ENCODE assay signal across 1 cellular context in genomic region chr10:30437039-30437781, GRCh38.
TF ChIP-seq lines count a peak whose summit lies in the region.

No MANE protein-coding gene starts in this region.

TF ChIP-seq in K562, 482 proteins besides CTCF, POLR2A, EP300 and RAD21 (continued from another document and continues in another):
- TF ChIP-seq ZNF609 (CRISPR knock-in tag; IDR thresholded peaks at IDR 0.05; ENCODE audit: borderline replicate concordance): no peak
- no peak for TF ChIP-seq TGIF2 (CRISPR knock-in tag; IDR thresholded peaks at IDR 0.05)
- TF ChIP-seq CHD7 (IDR thresholded peaks at IDR 0.05; ENCODE audit: low read depth, low read length): no peak
- TF ChIP-seq USF2 (CRISPR knock-in tag; IDR thresholded peaks at IDR 0.05): no peak
- 0 out of 2 replicates have a peak, but pooled peaks have one; percentile 26 for TF ChIP-seq BMI1 (IDR thresholded peaks at IDR 0.05; ENCODE audit: low read length)
- TF ChIP-seq TCF7 (IDR thresholded peaks at IDR 0.05; ENCODE audit: borderline replicate concordance): no peak; the same call in 1 of the 2 replicates
- no peak for TF ChIP-seq ZNF436 (CRISPR knock-in tag; IDR thresholded peaks at IDR 0.05)
- no peak for TF ChIP-seq HNRNPUL1 (IDR thresholded peaks at IDR 0.05; ENCODE audit: low read length)
- TF ChIP-seq MAFF (IDR thresholded peaks at IDR 0.05; ENCODE audit: low read length): peak; percentile 97
- no peak for TF ChIP-seq ZNF449 (CRISPR knock-in tag; IDR thresholded peaks at IDR 0.05)
- no peak for TF ChIP-seq SAFB2 (IDR thresholded peaks at IDR 0.05; ENCODE audit: borderline replicate concordance, low read depth, low read length, severe bottlenecking)
- TF ChIP-seq ZBTB7A (IDR thresholded peaks at IDR 0.05; ENCODE audit: borderline replicate concordance, control insufficient read depth, low read depth, low read length): peak; percentile 66; the same call in 1 of the 2 replicates
- TF ChIP-seq U2AF1 (optimal IDR thresholded peaks at IDR 0.05; ENCODE audit: low read depth, low read length): no peak
- TF ChIP-seq POLR2B (IDR thresholded peaks at IDR 0.05; ENCODE audit: low read depth, partially characterized antibody): no peak
- 0 out of 2 replicates have a peak, but pooled peaks have one; percentile 53 for TF ChIP-seq ILF3 (IDR thresholded peaks at IDR 0.05; ENCODE audit: borderline replicate concordance)
- TF ChIP-seq MEF2A (IDR thresholded peaks at IDR 0.05; ENCODE audit: control insufficient read depth, low read depth, low read length): no peak
- no peak for TF ChIP-seq STAG1 (CRISPR knock-in tag; IDR thresholded peaks at IDR 0.05; ENCODE audit: borderline replicate concordance)
- TF ChIP-seq NFXL1 (CRISPR knock-in tag; IDR thresholded peaks at IDR 0.05): no peak
- TF ChIP-seq NFE2 (IDR thresholded peaks at IDR 0.05; ENCODE audit: low read depth): peak; percentile 98
- TF ChIP-seq RCOR1 (IDR thresholded peaks at IDR 0.05; ENCODE audit: borderline replicate concordance in 1 of 2, low read depth in 2 of 2, low read length in 2 of 2): peak in 1 of 2 experiments; percentile 96; a peak in 2 of 4 replicates
- no peak for TF ChIP-seq ZBTB12 (CRISPR knock-in tag; IDR thresholded peaks at IDR 0.05)
- TF ChIP-seq RBM17 (IDR thresholded peaks at IDR 0.05; ENCODE audit: borderline replicate concordance, low read depth, low read length): no peak
- no peak for TF ChIP-seq KDM2B (CRISPR knock-in tag; IDR thresholded peaks at IDR 0.05)
- TF ChIP-seq NR2F6 (CRISPR knock-in tag; IDR thresholded peaks at IDR 0.05): no peak
- peak; percentile 74 for TF ChIP-seq SMAD4 (CRISPR knock-in tag; conservative IDR thresholded peaks at IDR 0.05)
- TF ChIP-seq SAFB (IDR thresholded peaks at IDR 0.05; ENCODE audit: borderline replicate concordance, low read depth, low read length): no peak
- TF ChIP-seq NEUROD1 (IDR thresholded peaks at IDR 0.05; ENCODE audit: borderline replicate concordance, low read depth, low read length, partially characterized antibody): peak; percentile 88
- TF ChIP-seq KAT8 (IDR thresholded peaks at IDR 0.05; ENCODE audit: low read depth): no peak
- peak; percentile 96 for TF ChIP-seq RNF2 (IDR thresholded peaks at IDR 0.05)
- TF ChIP-seq BRCA1 (IDR thresholded peaks at IDR 0.05): no peak
- no peak for TF ChIP-seq BRCA1 (CRISPR knock-in tag; IDR thresholded peaks at IDR 0.05)
- TF ChIP-seq ZFP36 (IDR thresholded peaks at IDR 0.05; ENCODE audit: low read depth, low read length, partially characterized antibody): peak; percentile 3
- TF ChIP-seq FIP1L1 (IDR thresholded peaks at IDR 0.05; ENCODE audit: low read depth, low read length, poor library complexity, severe bottlenecking): no peak
- TF ChIP-seq SMARCB1 (IDR thresholded peaks at IDR 0.05; ENCODE audit: insufficient read length, low read depth): peak; percentile 33
- peak; percentile 99 for TF ChIP-seq CTBP1 (IDR thresholded peaks at IDR 0.05; ENCODE audit: borderline replicate concordance)
- no peak for TF ChIP-seq SNAPC5 (CRISPR knock-in tag; IDR thresholded peaks at IDR 0.05)
- no peak for TF ChIP-seq HOMEZ (CRISPR knock-in tag; IDR thresholded peaks at IDR 0.05)
- TF ChIP-seq KLF10 (CRISPR knock-in tag; IDR thresholded peaks at IDR 0.05): no peak
- TF ChIP-seq DLX4 (CRISPR knock-in tag; IDR thresholded peaks at IDR 0.05): no peak
- no peak for TF ChIP-seq RHOXF2B (CRISPR knock-in tag; conservative IDR thresholded peaks at IDR 0.05)
- TF ChIP-seq ZNF830 (CRISPR knock-in tag; IDR thresholded peaks at IDR 0.05): no peak
